ENCODE assay signal across 1 cellular context in genomic region chr21:46069719-46070279, GRCh38.
TF ChIP-seq lines count a peak whose summit lies in the region.

No MANE protein-coding gene starts in this region.

TF ChIP-seq in IMR-90, 13 proteins besides CTCF, POLR2A, EP300 and RAD21 (continued from another document):
- TF ChIP-seq BHLHE40 (IDR thresholded peaks at IDR 0.05; ENCODE audit: low read depth, low read length) (no peak), MXI1 (IDR thresholded peaks at IDR 0.05; ENCODE audit: borderline replicate concordance, low read depth, low read length) (no peak), NFE2L2 (IDR thresholded peaks at IDR 0.05; ENCODE audit: low read depth, low read length) (no peak), FOS (IDR thresholded peaks at IDR 0.05; ENCODE audit: low read depth, low read length) (no peak), MAZ (IDR thresholded peaks at IDR 0.05; ENCODE audit: borderline replicate concordance, low read depth, low read length) (no peak), RFX5 (IDR thresholded peaks at IDR 0.05; ENCODE audit: low read depth, low read length) (no peak)
